14 cellular contexts compared by ENCODE assay signal in the genomic region with DNA sequence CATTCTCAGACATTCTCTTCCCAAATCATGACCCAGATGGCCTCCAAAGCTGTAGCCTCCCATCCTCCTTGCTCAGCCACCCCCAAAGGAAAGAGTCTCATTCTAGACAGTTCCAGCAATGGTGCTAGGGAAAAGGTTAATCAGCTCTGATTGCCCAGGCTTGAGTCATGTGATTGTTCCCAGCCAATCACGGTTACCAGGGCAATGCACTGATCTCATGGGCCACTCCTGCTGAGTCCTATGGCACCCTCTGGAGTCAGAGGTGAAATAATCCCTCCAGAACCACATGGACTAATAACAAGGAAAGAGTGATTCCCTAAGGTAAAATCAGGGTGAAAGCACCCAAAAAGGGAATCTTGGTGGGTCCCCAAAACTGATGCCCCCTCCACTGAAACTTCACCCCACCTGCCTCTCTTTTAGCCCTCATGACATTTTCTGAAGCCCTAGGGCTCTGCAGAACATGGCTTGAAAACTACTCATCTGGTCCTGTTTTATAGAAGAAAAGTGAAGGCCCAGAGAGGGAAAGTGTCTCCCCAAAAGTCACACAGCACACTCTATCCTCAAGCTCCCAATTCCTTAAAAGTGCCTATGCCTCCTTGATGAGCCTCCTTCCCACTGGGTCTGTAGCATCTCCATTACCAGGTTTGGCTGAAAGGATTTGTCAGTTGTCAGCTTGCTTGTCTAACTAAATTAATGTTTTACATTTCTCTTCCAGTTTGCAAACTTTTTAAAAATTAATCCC.
DNase-seq lines count a peak whose midpoint lies in the region; ATAC-seq and TF ChIP-seq lines count a peak whose summit lies in the region.
"Had no signal": no experiment of that assay in that cellular context is flagged by ENCODE, and none has a peak within 500 bp of the region (broad histone marks: within the 10 kb centered on the region; RNA-seq: fewer than 3 reads in every experiment).

No MANE protein-coding gene starts in this region.

- H3K27me3 ChIP-seq in Karpas-422 (ENCODE audit: low read length), result no peaks in the 10 kb centered on the region
- H3K27me3 ChIP-seq in body of pancreas, result no peaks in the 10 kb centered on the region
- H3K27me3 ChIP-seq: colonic mucosa had no signal

- H3K4me1 ChIP-seq in Karpas-422 (ENCODE audit: low read length) (no peaks in the 10 kb centered on the region), body of pancreas (no peaks in the 10 kb centered on the region), mucosa of descending colon (ENCODE audit: low read depth) (no peaks in the 10 kb centered on the region)
- H3K4me1 ChIP-seq: colonic mucosa had no signal

- no peaks in the 10 kb centered on the region for H3K9me3 ChIP-seq in Karpas-422 (ENCODE audit: low read length)
- no peaks in the 10 kb centered on the region for H3K9me3 ChIP-seq in body of pancreas
- no peaks in the 10 kb centered on the region for H3K9me3 ChIP-seq in mucosa of descending colon
- H3K9me3 ChIP-seq: colonic mucosa had no signal

- H3K4me3 Mint-ChIP-seq in activated T-helper 17 cell treated with anti-CD3 and anti-CD28 coated beads, Interleukin-2, amount 50 U/mL, for 72 hours, result no peak overlapping the region
- H3K4me3 Mint-ChIP-seq: activated naive CD8-positive, alpha-beta T cell treated with anti-CD3 and anti-CD28 coated beads for 36 hours had no signal

- TF ChIP-seq CTCF in body of pancreas (IDR thresholded peaks at IDR 0.05), result peak in 3 of 7 experiments; percentile 14 to 24 (median 18)
- TF ChIP-seq CTCF in mucosa of descending colon (IDR thresholded peaks at IDR 0.05), result no peak

- no peak overlapping the region for H2AFZ ChIP-seq in Karpas-422 (ENCODE audit: low read length)

- H3K36me3 ChIP-seq in Karpas-422 (ENCODE audit: insufficient read depth, low read length) (no peaks in the 10 kb centered on the region), body of pancreas (replicated peaks in 1 of 2; ENCODE audit: insufficient read depth in 1 of 2, low read depth in 2 of 2) (no peaks in the 10 kb centered on the region), mucosa of descending colon (ENCODE audit: low read depth) (no peaks in the 10 kb centered on the region)
- H3K36me3 ChIP-seq: colonic mucosa had no signal

- H3K9me3 Mint-ChIP-seq in activated T-helper 17 cell treated with anti-CD3 and anti-CD28 coated beads, Interleukin-2, amount 50 U/mL, for 72 hours, result peaks cover 4% of the 10 kb centered on the region
- H3K9me3 Mint-ChIP-seq: activated naive CD8-positive, alpha-beta T cell treated with anti-CD3 and anti-CD28 coated beads for 36 hours had no signal

- peak; percentile 4 for DNase-seq in GM04504 (ENCODE audit: low read depth)
- peak; percentile 67 for DNase-seq in Karpas-422
- peak; percentile 23 to 41 (median 27) for DNase-seq in body of pancreas
- DNase-seq in mucosa of descending colon, result no peak
- DNase-seq in central memory CD4-positive, alpha-beta T cell, result no peak
- DNase-seq in T-helper 1 cell, result no peak
- DNase-seq: activated naive CD8-positive, alpha-beta T cell treated with anti-CD3 and anti-CD28 coated beads for 36 hours; colonic mucosa; foreskin melanocyte; NCI-H1092 treated with DMSO at 0.1 percent for 48 hours; nucleus accumbens; stimulated activated CD4-positive, alpha-beta T cell treated with anti-CD3 and anti-CD28 coated beads, Interleukin-1b, Interleukin-23, amount 100 ng/mL, for 48 hours; stimulated activated naive CD4-positive, alpha-beta T cell treated with Interleukin-2 at 50 U/mL for 16 hours had no signal

- no peaks in the 10 kb centered on the region for H4K20me1 ChIP-seq in Karpas-422 (ENCODE audit: insufficient read depth, low read depth, low read length)

- H3K27ac ChIP-seq in Karpas-422 (ENCODE audit: low read length), result no peak overlapping the region
- no peak overlapping the region for H3K27ac ChIP-seq in body of pancreas
- H3K27ac ChIP-seq: colonic mucosa had no signal

- TF ChIP-seq POLR2A in body of pancreas (IDR thresholded peaks at IDR 0.05), result no peak

- no peaks in the 10 kb centered on the region for H3K79me2 ChIP-seq in Karpas-422 (ENCODE audit: low read length)

- WGBS in body of pancreas, 2 donors, result 59 to 90% methylated on average over 1 of the region's 1 CpG

- H3K27ac Mint-ChIP-seq in activated T-helper 17 cell treated with anti-CD3 and anti-CD28 coated beads, Interleukin-2, amount 50 U/mL, for 72 hours, result no peak overlapping the region
- H3K27ac Mint-ChIP-seq: activated naive CD8-positive, alpha-beta T cell treated with anti-CD3 and anti-CD28 coated beads for 36 hours had no signal

- no peaks in the 10 kb centered on the region for H3K36me3 Mint-ChIP-seq in activated T-helper 17 cell treated with anti-CD3 and anti-CD28 coated beads, Interleukin-2, amount 50 U/mL, for 72 hours (ENCODE audit: low read depth)
- H3K36me3 Mint-ChIP-seq: activated naive CD8-positive, alpha-beta T cell treated with anti-CD3 and anti-CD28 coated beads for 36 hours had no signal

- no peaks in the 10 kb centered on the region for H3K9me2 ChIP-seq in Karpas-422 (replicated peaks; ENCODE audit: insufficient read depth, low read length)

- no peak overlapping the region for H3K4me2 ChIP-seq in Karpas-422 (ENCODE audit: low read depth, low read length, poor library complexity, severe bottlenecking)

- no peak overlapping the region for H3K9ac ChIP-seq in Karpas-422 (ENCODE audit: low read length)

- H3K4me3 ChIP-seq in Karpas-422 (ENCODE audit: low read length) (no peak overlapping the region), body of pancreas (no peak overlapping the region), mucosa of descending colon (no peak overlapping the region)
- H3K4me3 ChIP-seq: colonic mucosa had no signal

- intact Hi-C loops in body of pancreas (cut with DNase I), result no loop called here
- intact Hi-C loops in mucosa of descending colon (cut with DNase I, micrococcal nuclease), result no loop called here

- ATAC-seq in body of pancreas, result peak; percentile 33
- ATAC-seq in mucosa of descending colon, result peak; percentile 51
- no peak for ATAC-seq in activated T-helper 17 cell treated with anti-CD3 and anti-CD28 coated beads, Interleukin-2, amount 50 U/mL, for 72 hours (replicated peaks)

- peaks cover 12% of the 10 kb centered on the region for H3K27me3 Mint-ChIP-seq in activated T-helper 17 cell treated with anti-CD3 and anti-CD28 coated beads, Interleukin-2, amount 50 U/mL, for 72 hours
- H3K27me3 Mint-ChIP-seq: activated naive CD8-positive, alpha-beta T cell treated with anti-CD3 and anti-CD28 coated beads for 36 hours had no signal

- no peaks in the 10 kb centered on the region for H3K4me1 Mint-ChIP-seq in activated T-helper 17 cell treated with anti-CD3 and anti-CD28 coated beads, Interleukin-2, amount 50 U/mL, for 72 hours
- H3K4me1 Mint-ChIP-seq: activated naive CD8-positive, alpha-beta T cell treated with anti-CD3 and anti-CD28 coated beads for 36 hours had no signal

Comparison
In these comparisons a context has a peak if more than half of its experiments do, and no peak if none do; other contexts are left out.
1. DNase-seq: peak in GM04504 (single experiment), Karpas-422 (single experiment) and body of pancreas (4 of 4); none in mucosa of descending colon (0 of 3), central memory CD4-positive, alpha-beta T cell (single experiment) and T-helper 1 cell (0 of 5).